8 cellular contexts compared by ENCODE assay signal in the genomic region with DNA sequence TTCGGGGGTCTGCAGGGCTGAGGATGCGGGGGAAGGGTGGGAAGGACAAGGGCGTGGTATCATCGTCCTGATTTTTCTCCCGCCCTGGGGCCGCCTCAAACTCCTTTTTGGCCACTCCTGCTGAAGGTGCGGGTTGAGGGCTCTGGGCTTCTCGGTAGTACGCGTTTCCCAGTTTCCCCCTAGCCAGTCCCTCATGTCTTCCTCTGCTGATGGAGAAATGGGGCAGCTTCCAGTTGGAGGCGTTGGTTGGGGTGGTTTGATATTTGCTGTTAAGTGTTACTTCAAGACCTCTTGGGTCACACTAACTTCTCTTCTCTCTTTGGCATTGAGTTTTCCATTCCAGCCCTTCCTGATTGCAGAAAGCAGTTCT. TPM values are rescaled to one million over a fixed set of nuclear protein-coding genes. Genes with fewer than 3 reads are reported as not detected.
A peak's percentile ranks its signal among the peaks of the same experiment; 100 is the strongest.
DNase-seq lines count a peak whose midpoint lies in the region; ATAC-seq, FAIRE-seq and TF ChIP-seq lines count a peak whose summit lies in the region.

No MANE protein-coding gene starts in this region.

- WGBS in A549 (ENCODE audit: missing lambda C conversion rate): 0% methylated on average over 2 of the region's 11 CpGs
- under 1% methylated on average over 11 of the region's 11 CpGs for WGBS in GM12878 (ENCODE audit: insufficient coverage, insufficient replicate concordance, low lambda C conversion rate, missing lambda C conversion rate)

- intact Hi-C loops in GM12878 (cut with micrococcal nuclease; ENCODE audit: unreplicated experiment) (no loop called here), kidney (cut with DNase I) (no loop called here)

- peaks cover 27% of the 10 kb centered on the region for H3K4me1 Mint-ChIP-seq in stimulated activated naive CD8-positive, alpha-beta T cell treated with anti-CD3 and anti-CD28 coated beads, Interleukin-15, amount 100 ng/mL, for 72 hours

- peak overlapping the region in 1 of 2 donors; percentile 94 for H3K27ac Mint-ChIP-seq in stimulated activated naive CD8-positive, alpha-beta T cell treated with anti-CD3 and anti-CD28 coated beads, Interleukin-15, amount 100 ng/mL, for 72 hours

- TF ChIP-seq CTCF in A549 (IDR thresholded peaks at IDR 0.05) (no peak), MM.1S (IDR thresholded peaks at IDR 0.05; ENCODE audit: low read length) (no peak), GM12878 (IDR thresholded peaks at IDR 0.05 in 2 of 3, conservative IDR thresholded peaks at IDR 0.05 in 1 of 3; ENCODE audit: control insufficient read depth in 2 of 3, extremely low read depth in 1 of 3, insufficient read depth in 1 of 3, low read depth in 3 of 3, low read length in 3 of 3) (no peak), kidney (IDR thresholded peaks at IDR 0.05; ENCODE audit: borderline replicate concordance, extremely low read depth, insufficient read depth) (no peak)

- H3K4me1 ChIP-seq in A549 (peaks cover 21% of the 10 kb centered on the region), MM.1S (ENCODE audit: low read length) (peaks cover 13% of the 10 kb centered on the region; the same call in 1 of the 2 replicates), GM12878 (ENCODE audit: control insufficient read depth, insufficient read depth, low read length) (no peaks in the 10 kb centered on the region), kidney (ENCODE audit: control insufficient read depth in 1 of 2, insufficient read depth in 1 of 2, low read depth in 1 of 2, low read length in 2 of 2) (peaks cover 7 to 12% of the 10 kb centered on the region in 2 donors)

- H3K79me2 ChIP-seq in MM.1S (ENCODE audit: low read length) (peaks cover 85% of the 10 kb centered on the region), GM12878 (ENCODE audit: control insufficient read depth, insufficient read depth, low read length) (peaks cover 76% of the 10 kb centered on the region)

- SMC1A ChIA-PET in GM12878 (lab: Charles Lee; ENCODE audit: uncharacterized antibody, unreplicated experiment): interaction anchor here (0.7 to 1.7 kb wide), 5 partner anchors 10 to 851 kb away, joined by 3 to 7 read pairs (median 3); no protein-coding TSS in a partner anchor

- H3K27me3 ChIP-seq in MM.1S (replicated peaks; ENCODE audit: insufficient read depth, low read length) (no peaks in the 10 kb centered on the region), GM12878 (replicated peaks in 1 of 2; ENCODE audit: control insufficient read depth in 2 of 2, insufficient read depth in 2 of 2, low read length in 1 of 2) (no peaks in the 10 kb centered on the region)

- peak; percentile 72 to 80 for ATAC-seq in A549
- ATAC-seq in HG02571 (IDR thresholded peaks at IDR 0.05; ENCODE audit: unreplicated experiment): peak; percentile 31
- peak; percentile 62 for ATAC-seq in GM12878
- peak; percentile 41 for ATAC-seq in stimulated activated naive CD8-positive, alpha-beta T cell treated with anti-CD3 and anti-CD28 coated beads, Interleukin-15, amount 100 ng/mL, for 72 hours

- TF ChIP-seq POLR2A in A549 (IDR thresholded peaks at IDR 0.05; ENCODE audit: low read length) (no peak), GM12878 (IDR thresholded peaks at IDR 0.05; ENCODE audit: low read depth, low read length) (no peak)

- H3F3A ChIP-seq in MM.1S (ENCODE audit: insufficient read depth, low read length): peaks cover 11% of the 10 kb centered on the region

- TF ChIP-seq EP300 in A549 (IDR thresholded peaks at IDR 0.05) (no peak), GM12878 (IDR thresholded peaks at IDR 0.05; ENCODE audit: borderline replicate concordance in 1 of 2, control insufficient read depth in 1 of 2, low read depth in 2 of 2, low read length in 2 of 2) (no peak)

- TF ChIP-seq RAD21 in A549 (conservative IDR thresholded peaks at IDR 0.05 in 1 of 2, IDR thresholded peaks at IDR 0.05 in 1 of 2): no peak
- no peak for TF ChIP-seq RAD21 in GM12878 (IDR thresholded peaks at IDR 0.05; ENCODE audit: insufficient read depth, low read depth, low read length)

- no peaks in the 10 kb centered on the region for H4K20me1 ChIP-seq in MM.1S (ENCODE audit: insufficient read depth, low read length)
- no peaks in the 10 kb centered on the region for H4K20me1 ChIP-seq in GM12878 (ENCODE audit: control insufficient read depth, insufficient read depth)

- FAIRE-seq in A549 (lab: Jason Lieb, UNC): no peak
- FAIRE-seq in GM12878 (lab: Jason Lieb, UNC): no peak
- no peak for FAIRE-seq in kidney (lab: Jason Lieb, UNC)

- BruUV-seq in GM12878 (replicated peaks; lab: Mats Ljungman, UMichigan): TSS peak; percentile 73

- H3K9me3 ChIP-seq in A549 (no peaks in the 10 kb centered on the region), MM.1S (replicated peaks; ENCODE audit: insufficient read depth, low read length) (no peaks in the 10 kb centered on the region), GM12878 (replicated peaks; ENCODE audit: control insufficient read depth, insufficient read depth, low read length) (no peaks in the 10 kb centered on the region; the same call in 1 of the 3 replicates), kidney (ENCODE audit: control insufficient read depth in 1 of 2, low read length in 2 of 2) (no peaks in the 10 kb centered on the region)

- RAD21 ChIA-PET in GM12878 (lab: Charles Lee; ENCODE audit: unreplicated experiment): interaction anchor here (1.0 kb wide), 1 partner anchor 10 kb away, joined by 5 read pairs; no protein-coding TSS in a partner anchor

- CTCF ChIA-PET in A549 (lab: Yijun Ruan, JAX): interaction anchor here (1.6 kb wide), 1 partner anchor 235 kb away, joined by 4 read pairs; a partner anchor contains a TSS
- CTCF ChIA-PET in GM12878 (lab: Yijun Ruan, JAX): interaction anchor here (0.6 to 7.0 kb wide), 4 partner anchors 86 to 213 kb away, joined by 3 to 106 read pairs (median 4); no protein-coding TSS in a partner anchor

- no peaks in the 10 kb centered on the region for H3K9me2 ChIP-seq in MM.1S (replicated peaks; ENCODE audit: insufficient read depth, low read length)

- H3K36me3 ChIP-seq in MM.1S (replicated peaks; ENCODE audit: insufficient read depth, low read length) (no peaks in the 10 kb centered on the region), GM12878 (ENCODE audit: control insufficient read depth in 2 of 2, insufficient read depth in 2 of 2, low read length in 1 of 2) (no peaks in the 10 kb centered on the region; a peak in 1 of 4 replicates), kidney (ENCODE audit: control insufficient read depth in 1 of 2, insufficient read depth in 2 of 2, low read length in 2 of 2) (no peaks in the 10 kb centered on the region)

- no peaks in the 10 kb centered on the region for H3K9me3 Mint-ChIP-seq in stimulated activated naive CD8-positive, alpha-beta T cell treated with anti-CD3 and anti-CD28 coated beads, Interleukin-15, amount 100 ng/mL, for 72 hours

- peak overlapping the region; percentile 93 to 100 for H3K4me3 Mint-ChIP-seq in stimulated activated naive CD8-positive, alpha-beta T cell treated with anti-CD3 and anti-CD28 coated beads, Interleukin-15, amount 100 ng/mL, for 72 hours

- H2AFZ ChIP-seq in MM.1S (ENCODE audit: low read length) (peak overlapping the region; percentile 97), GM12878 (ENCODE audit: control insufficient read depth, low read depth, low read length) (peak overlapping the region; percentile 88)

- peak in 1 of 2 experiments; percentile 3 for DNase-seq in A549 (ENCODE audit: low read depth in 1 of 2, low spot score in 1 of 2)
- DNase-seq in GF-D8 (lab: John Stamatoyannopoulos, UW): peak; percentile 27
- peak; percentile 13 for DNase-seq in MM.1S
- no peak for DNase-seq in GM12878 (ENCODE audit: low read depth, low spot score)
- DNase-seq in kidney: no peak
- DNase-seq in stimulated activated naive CD8-positive, alpha-beta T cell treated with anti-CD3 and anti-CD28 coated beads, Interleukin-15, amount 100 ng/mL, for 72 hours: no peak
- DNase-seq in cortex of kidney (lab: John Stamatoyannopoulos, UW): no peak

- in situ Hi-C loops in GM12878 (cut with MboI): no loop called here

- no peaks in the 10 kb centered on the region for H3K27me3 Mint-ChIP-seq in stimulated activated naive CD8-positive, alpha-beta T cell treated with anti-CD3 and anti-CD28 coated beads, Interleukin-15, amount 100 ng/mL, for 72 hours

- peak overlapping the region; percentile 79 for H3K4me2 ChIP-seq in A549
- H3K4me2 ChIP-seq in MM.1S (ENCODE audit: low read depth, low read length): peak overlapping the region; percentile 75
- peak overlapping the region; percentile 86 for H3K4me2 ChIP-seq in GM12878 (ENCODE audit: control insufficient read depth, insufficient read depth)

- H3K27ac ChIP-seq in A549 (peak overlapping the region; percentile 80 to 97), MM.1S (ENCODE audit: low read length) (peak overlapping the region; percentile 62; the same call in 1 of the 2 replicates), GM12878 (ENCODE audit: control insufficient read depth, insufficient read depth) (peak overlapping the region; percentile 81), kidney (ENCODE audit: low read depth in 2 of 2, low read length in 2 of 2) (peak overlapping the region; percentile 83 to 91)

- H3K9ac ChIP-seq in MM.1S (ENCODE audit: low read length) (peak overlapping the region; percentile 90), GM12878 (ENCODE audit: control insufficient read depth, insufficient read depth, low read length) (peak overlapping the region; percentile 95), kidney (ENCODE audit: low read length in 2 of 2) (peak overlapping the region; percentile 71 to 88)

- POLR2A ChIA-PET in A549 (lab: Yijun Ruan, JAX) (no interaction called here), GM12878 (lab: Charles Lee) (interaction anchor here (1.0 to 1.8 kb wide), 3 partner anchors 9 to 112 kb away, joined by 3 to 5 read pairs (median 4); no protein-coding TSS in a partner anchor)

- H3K4me3 ChIP-seq in A549 (peak overlapping the region; percentile 84), MM.1S (ENCODE audit: low read length) (peak overlapping the region; percentile 85), GM12878 (peak overlapping the region; percentile 99), kidney (ENCODE audit: low read length in 2 of 2) (peak overlapping the region; percentile 90 to 97)

RNA-seq across cellular contexts. Expression of a gene that starts 0.5 kb away (rescaled TPM):
- 22.9 and 28.7 TPM in 2 replicates for polyA plus RNA-seq in A549 (2011; rRNA removed)
- 4.3 and 5.4 TPM in 2 replicates for polyA plus RNA-seq in A549 (2012; cell fraction: cytosol; rRNA removed)
- polyA plus RNA-seq in A549 (2012; cell fraction: nucleus; rRNA removed): 2.3 and 2.8 TPM in 2 replicates
- 9.0 to 10.0 TPM (median 9.1 TPM) in 3 replicates for polyA plus RNA-seq in A549 (2017; fragmentation: RNase III; extraction: RNeasy Plus Mini Kit Qiagen cat#74134 plus additional on column Dnase treatment)
- polyA minus RNA-seq in A549 (2011; rRNA and poly(A)+ RNA removed): 10.7 and 11.5 TPM in 2 replicates
- total RNA-seq in GM12878 (2013; cell fraction: nucleolus; rRNA removed): 63.8 and 64.3 TPM in 2 replicates
- 14.9 and 16.2 TPM in 2 replicates for total RNA-seq in GM12878 (2014; rRNA removed)
- total RNA-seq in GM12878 (2014; rRNA removed; fragmentation: Illumina TruSeq; extraction: Trizol): 18.6 and 19.5 TPM in 2 replicates
- 19.9 and 20.4 TPM in 2 replicates for total RNA-seq in GM12878 (2021)
- polyA plus RNA-seq in GM12878 (2011; ENCODE audit: low read depth): 4.1 TPM
- polyA plus RNA-seq in GM12878 (2011; rRNA removed): 28.4 and 39.4 TPM in 2 replicates
- 11.1 and 11.6 TPM in 2 replicates for polyA plus RNA-seq in GM12878 (2011; cell fraction: cytosol; rRNA removed)
- polyA plus RNA-seq in GM12878 (2011; cell fraction: nucleus; rRNA removed): 12.3 and 14.6 TPM in 2 replicates
- 3.9 and 6.5 TPM in 2 replicates for polyA plus RNA-seq in GM12878 (2012)
- polyA plus RNA-seq in GM12878 (2014; fragmentation: Illumina TruSeq; extraction: Trizol): 16.1 and 18.0 TPM in 2 replicates
- polyA plus RNA-seq in GM12878 (2014; fragmentation: Nextera tagmentation; extraction: Ambion mirVana): 1 to 10 TPM; 4.3 to 5.7 TPM
- 10.6 and 12.0 TPM in 2 replicates for polyA plus RNA-seq in GM12878 (2014; rRNA removed)
- polyA plus RNA-seq in GM12878 (2016; fragmentation: Nextera tagmentation; extraction: Ambion mirVana): 10 to 100 TPM; 10.6 to 13.3 TPM
- 23.1 and 26.7 TPM in 2 replicates for polyA minus RNA-seq in GM12878 (2011; rRNA and poly(A)+ RNA removed)
- polyA minus RNA-seq in GM12878 (2011; cell fraction: cytosol; rRNA and poly(A)+ RNA removed): 11.2 and 13.5 TPM in 2 replicates
- 28.7 and 40.2 TPM in 2 replicates for polyA minus RNA-seq in GM12878 (2011; cell fraction: nucleus; rRNA and poly(A)+ RNA removed)
- total RNA-seq in kidney: 11.7 TPM
- polyA plus RNA-seq in kidney (ENCODE audit: insufficient read depth, low read depth, low replicate concordance): 2.2 TPM

RNA-seq across cellular contexts. Expression of a gene that starts 0.6 kb away (rescaled TPM):
- polyA plus RNA-seq in A549 (2011; rRNA removed): 36.0 and 39.0 TPM in 2 replicates
- 11.9 and 12.5 TPM in 2 replicates for polyA plus RNA-seq in A549 (2012; cell fraction: cytosol; rRNA removed)
- polyA plus RNA-seq in A549 (2012; cell fraction: nucleus; rRNA removed): 6.4 and 8.5 TPM in 2 replicates
- 11.9 to 14.6 TPM (median 13.0 TPM) in 3 replicates for polyA plus RNA-seq in A549 (2017; fragmentation: RNase III; extraction: RNeasy Plus Mini Kit Qiagen cat#74134 plus additional on column Dnase treatment)
- polyA minus RNA-seq in A549 (2011; rRNA and poly(A)+ RNA removed): 15.5 and 17.3 TPM in 2 replicates
- total RNA-seq in GM12878 (2013; cell fraction: nucleolus; rRNA removed): 34.6 and 41.0 TPM in 2 replicates
- 29.6 and 30.5 TPM in 2 replicates for total RNA-seq in GM12878 (2014; rRNA removed)
- total RNA-seq in GM12878 (2014; rRNA removed; fragmentation: Illumina TruSeq; extraction: Trizol): 28.8 and 29.4 TPM in 2 replicates
- 23.7 and 24.2 TPM in 2 replicates for total RNA-seq in GM12878 (2021)
- 23.3 TPM for polyA plus RNA-seq in GM12878 (2011; ENCODE audit: low read depth)
- polyA plus RNA-seq in GM12878 (2011; rRNA removed): 41.0 and 46.9 TPM in 2 replicates
- polyA plus RNA-seq in GM12878 (2011; cell fraction: cytosol; rRNA removed): 25.5 and 31.1 TPM in 2 replicates
- 32.6 and 35.2 TPM in 2 replicates for polyA plus RNA-seq in GM12878 (2011; cell fraction: nucleus; rRNA removed)
- polyA plus RNA-seq in GM12878 (2012): 24.2 and 29.0 TPM in 2 replicates
- 52.4 and 55.8 TPM in 2 replicates for polyA plus RNA-seq in GM12878 (2014; fragmentation: Illumina TruSeq; extraction: Trizol)
- 10 to 100 TPM; 40.4 to 43.9 TPM for polyA plus RNA-seq in GM12878 (2014; fragmentation: Nextera tagmentation; extraction: Ambion mirVana)
- polyA plus RNA-seq in GM12878 (2014; rRNA removed): 28.3 and 34.9 TPM in 2 replicates
- 10 to 100 TPM; 34.2 to 39.6 TPM for polyA plus RNA-seq in GM12878 (2016; fragmentation: Nextera tagmentation; extraction: Ambion mirVana)
- polyA minus RNA-seq in GM12878 (2011; rRNA and poly(A)+ RNA removed): 38.8 and 50.5 TPM in 2 replicates
- 8.7 and 9.1 TPM in 2 replicates for polyA minus RNA-seq in GM12878 (2011; cell fraction: cytosol; rRNA and poly(A)+ RNA removed)
- 32.5 and 46.6 TPM in 2 replicates for polyA minus RNA-seq in GM12878 (2011; cell fraction: nucleus; rRNA and poly(A)+ RNA removed)
- total RNA-seq in kidney: 15.5 TPM
- polyA plus RNA-seq in kidney (ENCODE audit: insufficient read depth, low read depth, low replicate concordance): 21.4 TPM

Comparison
In these comparisons a context has a peak if more than half of its experiments do, and no peak if none do; other contexts are left out.
1. DNase-seq: peak in GF-D8 (single experiment) and MM.1S (single experiment); none in GM12878 (single experiment), kidney (single experiment), stimulated activated naive CD8-positive, alpha-beta T cell treated with anti-CD3 and anti-CD28 coated beads, Interleukin-15, amount 100 ng/mL, for 72 hours (0 of 2) and cortex of kidney (single experiment).
2. Peak in every context shown above with its lines, with median percentiles within 50 percentile points of each other: ATAC-seq, H3K27ac ChIP-seq, H3K4me2 ChIP-seq, H3K4me3 ChIP-seq and H3K9ac ChIP-seq.